In genomic region chr16:27455700-27456099, GRCh38 we compare ENCODE assay signal across 15 cellular contexts. TPM values are rescaled to one million over a fixed set of nuclear protein-coding genes. Genes with fewer than 3 reads are reported as not detected.
DNase-seq lines count a peak whose midpoint lies in the region; ATAC-seq, FAIRE-seq and TF ChIP-seq lines count a peak whose summit lies in the region.
"Had no signal": no experiment of that assay in that cellular context is flagged by ENCODE, and none has a peak within 500 bp of the region (broad histone marks: within the 10 kb centered on the region; RNA-seq: fewer than 3 reads in every experiment).

No MANE protein-coding gene starts in this region.

- no peak overlapping the region for H3K27ac ChIP-seq in kidney (ENCODE audit: low read depth in 2 of 2, low read length in 2 of 2)
- no peak overlapping the region for H3K27ac ChIP-seq in mesenchymal stem cell (ENCODE audit: low read length, poor library complexity, severe bottlenecking)
- no peak overlapping the region for H3K27ac ChIP-seq in SJCRH30
- H3K27ac ChIP-seq in transverse colon, result no peak overlapping the region

- peak overlapping the region; percentile 60 for H3K4me3 Mint-ChIP-seq in activated T-helper 17 cell treated with anti-CD3 and anti-CD28 coated beads, Interleukin-2, amount 50 U/mL, for 72 hours

- no peak overlapping the region for H2BK12ac ChIP-seq in mesenchymal stem cell (ENCODE audit: low read length in 2 of 2)

- no peak for TF ChIP-seq EP300 in transverse colon (IDR thresholded peaks at IDR 0.05; ENCODE audit: low read depth)

- peaks cover 6 to 16% of the 10 kb centered on the region in 2 donors for H3K36me3 ChIP-seq in kidney (ENCODE audit: control insufficient read depth in 1 of 2, insufficient read depth in 2 of 2, low read length in 2 of 2)
- H3K36me3 ChIP-seq in mesenchymal stem cell (ENCODE audit: control insufficient read depth in 1 of 2, insufficient read depth in 2 of 2, low read depth in 1 of 2, low read length in 2 of 2), result peaks cover 19 to 20% of the 10 kb centered on the region in 2 experiments
- peaks cover 17% of the 10 kb centered on the region for H3K36me3 ChIP-seq in SJCRH30
- peaks cover 0 to 2% (median 0%) of the 10 kb centered on the region in 4 donors for H3K36me3 ChIP-seq in transverse colon

- H2BK120ac ChIP-seq in mesenchymal stem cell (ENCODE audit: low read depth, low read length), result no peak overlapping the region

- peaks cover 2% of the 10 kb centered on the region for H3K79me1 ChIP-seq in mesenchymal stem cell (replicated peaks; ENCODE audit: low read length, poor library complexity, severe bottlenecking)

- peaks cover 0 to 4% of the 10 kb centered on the region in 2 donors for H3K4me1 ChIP-seq in kidney (ENCODE audit: control insufficient read depth in 1 of 2, insufficient read depth in 1 of 2, low read depth in 1 of 2, low read length in 2 of 2)
- peaks cover 13% of the 10 kb centered on the region for H3K4me1 ChIP-seq in mesenchymal stem cell (ENCODE audit: control insufficient read depth, insufficient read depth, low read depth, low read length)
- H3K4me1 ChIP-seq in SJCRH30, result peaks cover 2% of the 10 kb centered on the region
- H3K4me1 ChIP-seq in transverse colon, result no peaks in the 10 kb centered on the region

- peak overlapping the region; percentile 67 for H3K27ac Mint-ChIP-seq in activated T-helper 17 cell treated with anti-CD3 and anti-CD28 coated beads, Interleukin-2, amount 50 U/mL, for 72 hours

- H3K27me3 ChIP-seq in mesenchymal stem cell (ENCODE audit: control insufficient read depth in 1 of 2, insufficient read depth in 1 of 2, low read length in 2 of 2) (peaks cover 0 to 9% of the 10 kb centered on the region in 2 experiments), SJCRH30 (no peaks in the 10 kb centered on the region), transverse colon (peaks cover 3% of the 10 kb centered on the region)

- H3K9me3 ChIP-seq in kidney (ENCODE audit: control insufficient read depth in 1 of 2, low read length in 2 of 2) (no peaks in the 10 kb centered on the region), mesenchymal stem cell (ENCODE audit: control insufficient read depth, low read length) (peaks cover 5% of the 10 kb centered on the region), SJCRH30 (replicated peaks) (no peaks in the 10 kb centered on the region), transverse colon (no peaks in the 10 kb centered on the region)
- H3K9me3 ChIP-seq: left lung had no signal

- H2BK5ac ChIP-seq in mesenchymal stem cell (ENCODE audit: low read depth, low read length, poor library complexity, severe bottlenecking), result no peak overlapping the region

- H2BK15ac ChIP-seq in mesenchymal stem cell (ENCODE audit: low read depth, poor library complexity, severe bottlenecking), result no peak overlapping the region

- H3K18ac ChIP-seq in mesenchymal stem cell (ENCODE audit: low read depth in 1 of 2, low read length in 2 of 2), result no peak overlapping the region

- peaks cover 27% of the 10 kb centered on the region for H3K36me3 Mint-ChIP-seq in activated T-helper 17 cell treated with anti-CD3 and anti-CD28 coated beads, Interleukin-2, amount 50 U/mL, for 72 hours (ENCODE audit: low read depth)

- no peak overlapping the region for H3K14ac ChIP-seq in mesenchymal stem cell (ENCODE audit: low read length in 2 of 2)

- WGBS in mesenchymal stem cell, result 60% methylated on average over 12 of the region's 12 CpGs
- 58 to 63% methylated on average over 4 to 12 of the region's 12 CpGs for WGBS in transverse colon (ENCODE audit: low coverage in 1 of 2), 2 donors

- no peak overlapping the region for H3K23ac ChIP-seq in mesenchymal stem cell (ENCODE audit: low read length in 2 of 2)

- no peak overlapping the region for H3K9ac ChIP-seq in kidney (ENCODE audit: low read length in 2 of 2)
- no peak overlapping the region for H3K9ac ChIP-seq in mesenchymal stem cell (ENCODE audit: low read length)

- no peaks in the 10 kb centered on the region for H3K27me3 Mint-ChIP-seq in activated T-helper 17 cell treated with anti-CD3 and anti-CD28 coated beads, Interleukin-2, amount 50 U/mL, for 72 hours

- TF ChIP-seq POLR2A in transverse colon (IDR thresholded peaks at IDR 0.05), result no peak

- H3K4me3 ChIP-seq in kidney (ENCODE audit: low read length in 2 of 2), result no peak overlapping the region
- H3K4me3 ChIP-seq in mesenchymal stem cell (ENCODE audit: insufficient read depth in 1 of 2, low read depth in 1 of 2, low read length in 2 of 2), result no peak overlapping the region
- H3K4me3 ChIP-seq in SJCRH30, result no peak overlapping the region
- no peak overlapping the region for H3K4me3 ChIP-seq in transverse colon
- H3K4me3 ChIP-seq: left lung had no signal

- ATAC-seq in activated T-helper 17 cell treated with anti-CD3 and anti-CD28 coated beads, Interleukin-2, amount 50 U/mL, for 72 hours (replicated peaks), result peak; percentile 37
- ATAC-seq: left lung had no signal

- no peak overlapping the region for H3K4ac ChIP-seq in mesenchymal stem cell (ENCODE audit: low read depth in 1 of 2, low read length in 2 of 2)

- DNase-seq in stimulated activated CD4-positive, alpha-beta T cell treated with anti-CD3 and anti-CD28 coated beads, Interleukin-4, amount 100 ng/mL, for 24 hours, result peak; percentile 26
- no peak for DNase-seq in stimulated activated CD4-positive, alpha-beta T cell treated with anti-CD3 and anti-CD28 coated beads, Interleukin-1b, Interleukin-23, amount 100 ng/mL, for 48 hours
- DNase-seq in kidney (peak; percentile 48), mesenchymal stem cell (no peak), SJCRH30 (no peak), NCI-H2171 (lab: John Stamatoyannopoulos, UW) (no peak), transverse colon (no peak)
- DNase-seq: activated CD4-positive, alpha-beta T cell treated with anti-CD3 and anti-CD28 coated beads for 1 hour; COR-L47; Karpas-422; left lung; NCI-H2029; SHP77 treated with DMSO at 0.1 percent for 48 hours; stimulated activated CD4-positive, alpha-beta T cell treated with anti-CD3 and anti-CD28 coated beads, Interleukin-2, amount 100 ng/mL, for 48 hours had no signal

- TF ChIP-seq CTCF in kidney (IDR thresholded peaks at IDR 0.05; ENCODE audit: borderline replicate concordance, extremely low read depth, insufficient read depth), result no peak
- no peak for TF ChIP-seq CTCF in transverse colon (IDR thresholded peaks at IDR 0.05)

- in situ Hi-C loops in transverse colon (cut with MboI; ENCODE audit: low pct_ligation_motif_present in 1 of 4, low pct_unique_long_range_greater_than_20kb in 1 of 4, low sequenced_read_pairs in 3 of 4), result loop anchor here in 3 of 4 donors (10.0 kb wide), 2 partner anchors 281 to 291 kb away; no protein-coding TSS in a partner anchor

- no peak overlapping the region for H4K91ac ChIP-seq in mesenchymal stem cell (ENCODE audit: low read length)

- H3K9me3 Mint-ChIP-seq in activated T-helper 17 cell treated with anti-CD3 and anti-CD28 coated beads, Interleukin-2, amount 50 U/mL, for 72 hours, result no peaks in the 10 kb centered on the region

- intact Hi-C loops in kidney (cut with DNase I) (loop anchor here (10.0 kb wide), 1 partner anchor 281 kb away; no protein-coding TSS in a partner anchor), transverse colon (cut with DNase I; ENCODE audit: low total_unique reads) (loop anchor here (5.0 kb wide), 1 partner anchor 278 kb away; no protein-coding TSS in a partner anchor)

- FAIRE-seq in kidney (lab: Jason Lieb, UNC), result no peak

- H2AFZ ChIP-seq in mesenchymal stem cell (ENCODE audit: low read depth, low read length), result no peak overlapping the region

- H3K4me1 Mint-ChIP-seq in activated T-helper 17 cell treated with anti-CD3 and anti-CD28 coated beads, Interleukin-2, amount 50 U/mL, for 72 hours, result peaks cover 26% of the 10 kb centered on the region

- no peak overlapping the region for H2AK5ac ChIP-seq in mesenchymal stem cell (ENCODE audit: low read length, severe bottlenecking)

- H3K4me2 ChIP-seq in mesenchymal stem cell (ENCODE audit: low read length, poor library complexity, severe bottlenecking), result no peak overlapping the region

- H4K8ac ChIP-seq in mesenchymal stem cell (ENCODE audit: low read length), result no peak overlapping the region

RNA-seq across cellular contexts. Expression of gene IL21R, which starts 53.7 kb away (rescaled TPM):
- total RNA-seq in activated T-helper 17 cell treated with anti-CD3 and anti-CD28 coated beads, Interleukin-2, amount 50 U/mL, for 72 hours, result 10 to 100 TPM; 41.8 to 53.6 TPM
- total RNA-seq in kidney (3.0 TPM), transverse colon (1 to 10 TPM in 1 of 4 donors, under 1 TPM in 2, not detected in 1; 0.20 to 1.1 (median 0.27) TPM)
- polyA plus RNA-seq in kidney (ENCODE audit: insufficient read depth, low read depth, low replicate concordance), result 0.65 TPM
- polyA plus RNA-seq in mesenchymal stem cell (2013, experiment 1 of 2), result 1.6 TPM
- 1.6 TPM for polyA plus RNA-seq in mesenchymal stem cell (2013, experiment 2 of 2)
- 3.8 and 4.6 TPM in 2 replicates for total RNA-seq in SJCRH30 (2014; rRNA removed; shearing (Covaris generic))

Comparison
In these comparisons a context has a peak if more than half of its experiments do, and no peak if none do; other contexts are left out.
1. DNase-seq: peak in stimulated activated CD4-positive, alpha-beta T cell treated with anti-CD3 and anti-CD28 coated beads, Interleukin-4, amount 100 ng/mL, for 24 hours (single experiment) and kidney (single experiment); none in stimulated activated CD4-positive, alpha-beta T cell treated with anti-CD3 and anti-CD28 coated beads, Interleukin-1b, Interleukin-23, amount 100 ng/mL, for 48 hours (single experiment), mesenchymal stem cell (single experiment), SJCRH30 (0 of 2), NCI-H2171 (single experiment) and transverse colon (single experiment).